1 cellular context compared by ENCODE assay signal in genomic region chr2:218272531-218273212, GRCh38.
TF ChIP-seq lines count a peak whose summit lies in the region.

No MANE protein-coding gene starts in this region.

TF ChIP-seq in HepG2, 621 proteins besides CTCF, POLR2A, EP300 and RAD21 (continued from another document):
- TF ChIP-seq THAP7 (CRISPR knock-in tag; IDR thresholded peaks at IDR 0.05): no peak
- TF ChIP-seq ZNF136 (CRISPR knock-in tag; IDR thresholded peaks at IDR 0.05; ENCODE audit: low read depth): 0 out of 2 replicates have a peak, but pooled peaks have one; percentile 57
- TF ChIP-seq ZSCAN22 (CRISPR knock-in tag; IDR thresholded peaks at IDR 0.05): no peak
- TF ChIP-seq U2AF2 (IDR thresholded peaks at IDR 0.05; ENCODE audit: low read depth, low read length): no peak
- TF ChIP-seq ZNF282 (IDR thresholded peaks at IDR 0.05; ENCODE audit: partially characterized antibody): no peak
- no peak for TF ChIP-seq NFYB (CRISPR knock-in tag; IDR thresholded peaks at IDR 0.05)
- no peak for TF ChIP-seq ELF1 (CRISPR knock-in tag; IDR thresholded peaks at IDR 0.05)
- peak; percentile 46; the same call in 1 of the 2 replicates for TF ChIP-seq ZBTB25 (CRISPR knock-in tag; IDR thresholded peaks at IDR 0.05)
- no peak for TF ChIP-seq ZNF546 (CRISPR knock-in tag; conservative IDR thresholded peaks at IDR 0.05)
- no peak for TF ChIP-seq ZNF292 (CRISPR knock-in tag; IDR thresholded peaks at IDR 0.05; ENCODE audit: borderline replicate concordance, low read depth)
- no peak for TF ChIP-seq SETDB1 (CRISPR knock-in tag; IDR thresholded peaks at IDR 0.05; ENCODE audit: borderline replicate concordance)
- no peak for TF ChIP-seq NFIB (CRISPR knock-in tag; IDR thresholded peaks at IDR 0.05; ENCODE audit: borderline replicate concordance)
- no peak for TF ChIP-seq ZNF333 (CRISPR knock-in tag; IDR thresholded peaks at IDR 0.05; ENCODE audit: borderline replicate concordance)
- TF ChIP-seq CERS6 (CRISPR knock-in tag; IDR thresholded peaks at IDR 0.05): no peak
- TF ChIP-seq MXD3 (CRISPR knock-in tag; IDR thresholded peaks at IDR 0.05): no peak
- peak; percentile 53; the same call in 1 of the 2 replicates for TF ChIP-seq MEF2D (CRISPR knock-in tag; IDR thresholded peaks at IDR 0.05)
- no peak for TF ChIP-seq ZBTB49 (CRISPR knock-in tag; IDR thresholded peaks at IDR 0.05; ENCODE audit: borderline replicate concordance)
- TF ChIP-seq FOXM1 (CRISPR knock-in tag; IDR thresholded peaks at IDR 0.05): no peak
- TF ChIP-seq MXD1 (CRISPR knock-in tag; IDR thresholded peaks at IDR 0.05): no peak
- no peak for TF ChIP-seq ZNF704 (CRISPR knock-in tag; IDR thresholded peaks at IDR 0.05; ENCODE audit: borderline replicate concordance)
- no peak for TF ChIP-seq ZFP62 (CRISPR knock-in tag; IDR thresholded peaks at IDR 0.05)
- TF ChIP-seq ZNF207 (IDR thresholded peaks at IDR 0.05; ENCODE audit: borderline replicate concordance): no peak
- 0 out of 2 replicates have a peak, but pooled peaks have one; percentile 41 for TF ChIP-seq NCOA5 (CRISPR knock-in tag; IDR thresholded peaks at IDR 0.05)
- TF ChIP-seq ZNF746 (CRISPR knock-in tag; IDR thresholded peaks at IDR 0.05): peak; percentile 54; the same call in 1 of the 2 replicates
- TF ChIP-seq ZFP1 (CRISPR knock-in tag; IDR thresholded peaks at IDR 0.05): no peak
- TF ChIP-seq ZC3H13 (CRISPR knock-in tag; IDR thresholded peaks at IDR 0.05): no peak
- no peak for TF ChIP-seq KLF11 (CRISPR knock-in tag; IDR thresholded peaks at IDR 0.05)
- TF ChIP-seq ZBTB37 (CRISPR knock-in tag; IDR thresholded peaks at IDR 0.05): no peak; the same call in 1 of the 2 replicates
- TF ChIP-seq ZFY (CRISPR knock-in tag; IDR thresholded peaks at IDR 0.05): no peak
- TF ChIP-seq KLF16 (CRISPR knock-in tag; IDR thresholded peaks at IDR 0.05): peak in 1 of 2 experiments; percentile 72; a peak in 1 of 4 replicates
- TF ChIP-seq YY1 (IDR thresholded peaks at IDR 0.05; ENCODE audit: insufficient read depth, insufficient replicate concordance, low read depth, low read length): peak; percentile 45
- TF ChIP-seq ERF (CRISPR knock-in tag; IDR thresholded peaks at IDR 0.05): peak; percentile 61; the same call in 1 of the 2 replicates
- no peak for TF ChIP-seq ZNF552 (CRISPR knock-in tag; IDR thresholded peaks at IDR 0.05; ENCODE audit: borderline replicate concordance)
- no peak for TF ChIP-seq RCOR2 (CRISPR knock-in tag; IDR thresholded peaks at IDR 0.05)
- no peak for TF ChIP-seq ZNF816 (CRISPR knock-in tag; IDR thresholded peaks at IDR 0.05; ENCODE audit: borderline replicate concordance)
- TF ChIP-seq ZNF34 (CRISPR knock-in tag; IDR thresholded peaks at IDR 0.05; ENCODE audit: borderline replicate concordance): no peak
- no peak for TF ChIP-seq ZNF530 (CRISPR knock-in tag; IDR thresholded peaks at IDR 0.05; ENCODE audit: low read depth)
- TF ChIP-seq ARID2 (CRISPR knock-in tag; IDR thresholded peaks at IDR 0.05; ENCODE audit: borderline replicate concordance): no peak
- no peak for TF ChIP-seq ZNF441 (CRISPR knock-in tag; IDR thresholded peaks at IDR 0.05; ENCODE audit: borderline replicate concordance)
- no peak for TF ChIP-seq MLX (CRISPR knock-in tag; IDR thresholded peaks at IDR 0.05)
- TF ChIP-seq TOE1 (CRISPR knock-in tag; IDR thresholded peaks at IDR 0.05): no peak
- no peak for TF ChIP-seq ZMAT3 (CRISPR knock-in tag; conservative IDR thresholded peaks at IDR 0.05)
- no peak for TF ChIP-seq ZBTB44 (CRISPR knock-in tag; IDR thresholded peaks at IDR 0.05)
